ENCODE assay signal across 12 cellular contexts in the genomic region with DNA sequence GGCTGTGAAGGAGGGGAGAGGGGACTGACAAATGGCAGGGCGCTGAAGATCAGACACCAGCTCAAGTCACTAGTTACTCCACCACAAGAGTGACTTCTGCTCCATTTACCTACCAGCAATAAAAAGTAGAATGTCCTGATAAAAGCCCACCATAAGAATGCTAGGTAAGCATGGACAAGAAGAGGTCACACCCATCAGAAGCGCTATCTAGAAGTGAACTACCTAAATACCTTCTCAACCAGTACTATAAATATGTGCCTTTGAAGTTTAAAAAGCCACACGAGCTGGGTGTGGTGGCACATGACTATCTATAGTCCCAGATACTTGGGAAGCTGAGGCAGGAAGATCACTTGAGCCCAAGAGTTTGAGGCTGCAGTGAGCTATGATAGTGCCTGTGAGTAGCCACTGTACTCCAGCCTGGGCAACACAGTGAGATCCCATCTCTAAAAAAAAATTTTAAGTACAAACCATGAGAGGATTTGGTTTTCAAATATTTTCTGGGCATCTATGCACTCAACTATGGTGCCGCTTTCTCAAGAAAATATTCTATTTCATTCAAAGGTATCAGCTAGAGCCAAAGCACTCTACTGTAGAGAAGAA.
DNase-seq lines count a peak whose midpoint lies in the region; ATAC-seq, FAIRE-seq and TF ChIP-seq lines count a peak whose summit lies in the region.
"Had no signal": no experiment of that assay in that cellular context is flagged by ENCODE, and none has a peak within 500 bp of the region (broad histone marks: within the 10 kb centered on the region; RNA-seq: fewer than 3 reads in every experiment).

No MANE protein-coding gene starts in this region.

- CTCF ChIA-PET in HepG2 (lab: Yijun Ruan, JAX; ENCODE audit: low intra/inter-chr PET ratio, low total read pairs), result no interaction called here

- TF ChIP-seq POLR2A in HepG2 (IDR thresholded peaks at IDR 0.05; ENCODE audit: insufficient read depth in 1 of 2, low read depth in 2 of 2, low read length in 2 of 2) (no peak), right lobe of liver (IDR thresholded peaks at IDR 0.05) (no peak)

- BruUV-seq in HepG2 (replicated peaks; lab: Mats Ljungman, UMichigan), result no TSS peak

- no peak for TF ChIP-seq RAD21 in HepG2 (CRISPR knock-in tag; IDR thresholded peaks at IDR 0.05)

- H3K4me2 ChIP-seq in HepG2 (ENCODE audit: low read depth, low read length), result peak overlapping the region; percentile 46

- no peak for FAIRE-seq in HepG2 (lab: Jason Lieb, UNC)

- H3K27me3 ChIP-seq in HepG2 (ENCODE audit: control insufficient read depth in 1 of 2, insufficient read depth in 2 of 2, low read length in 2 of 2), result no peaks in the 10 kb centered on the region
- no peaks in the 10 kb centered on the region for H3K27me3 ChIP-seq in right lobe of liver
- H3K27me3 ChIP-seq in neutrophil, result no peaks in the 10 kb centered on the region

- no peak for TF ChIP-seq EP300 in HepG2 (IDR thresholded peaks at IDR 0.05; ENCODE audit: low read depth in 2 of 2, low read length in 2 of 2)
- no peak for TF ChIP-seq EP300 in HepG2 (CRISPR knock-in tag; IDR thresholded peaks at IDR 0.05; ENCODE audit: borderline replicate concordance)

- peak overlapping the region; percentile 57 for H3K27ac ChIP-seq in HepG2 (ENCODE audit: extremely low read length, insufficient read depth, low read length)
- H3K27ac ChIP-seq in right lobe of liver, result no peak overlapping the region
- H3K27ac ChIP-seq in coronary artery, result peak overlapping the region; percentile 21 to 99
- H3K27ac ChIP-seq in neutrophil, result peak overlapping the region; percentile 19

- peak overlapping the region; percentile 31 for H3K9ac ChIP-seq in HepG2 (ENCODE audit: insufficient read depth, low read depth, low read length)

- 0 out of 2 replicates have a peak, but pooled peaks cover 6% of the 10 kb centered on the region for H4K20me1 ChIP-seq in HepG2 (ENCODE audit: insufficient read depth, low read length)

- peaks cover 94% of the 10 kb centered on the region for H3K79me2 ChIP-seq in HepG2 (ENCODE audit: insufficient read depth, low read length)

- H3K9me3 ChIP-seq in HepG2 (ENCODE audit: low read length) (no peaks in the 10 kb centered on the region), right lobe of liver (no peaks in the 10 kb centered on the region), neutrophil (no peaks in the 10 kb centered on the region)
- H3K9me3 ChIP-seq: HAP-1 had no signal

- POLR2A ChIA-PET in HepG2 (lab: Yijun Ruan, JAX), result interaction anchor here (0.5 to 2.4 kb wide), 6 partner anchors 8 to 74 kb away, joined by 3 to 27 read pairs (median 6); a partner anchor contains a TSS

- TF ChIP-seq CTCF in HepG2 (CRISPR knock-in tag; IDR thresholded peaks at IDR 0.05) (no peak), right lobe of liver (IDR thresholded peaks at IDR 0.05) (no peak), coronary artery (IDR thresholded peaks at IDR 0.05) (no peak), neutrophil (IDR thresholded peaks at IDR 0.05) (no peak)

- no peak overlapping the region for H2AFZ ChIP-seq in HepG2 (ENCODE audit: low read length)

- H3K4me3 ChIP-seq in HepG2 (replicated peaks in 1 of 3; ENCODE audit: insufficient read depth in 1 of 3, low read depth in 2 of 3, low read length in 3 of 3) (no peak overlapping the region; a peak in 1 of 6 replicates), right lobe of liver (no peak overlapping the region), coronary artery (no peak overlapping the region), neutrophil (ENCODE audit: low read depth in 1 of 2, low read length in 1 of 2) (no peak overlapping the region)
- H3K4me3 ChIP-seq: HAP-1 had no signal

- H3K4me1 ChIP-seq in HepG2 (ENCODE audit: insufficient read depth, low read length) (peaks cover 73% of the 10 kb centered on the region), right lobe of liver (peaks cover 0 to 4% (median 0%) of the 10 kb centered on the region in 4 donors), neutrophil (ENCODE audit: control insufficient read depth in 1 of 2, insufficient read depth in 1 of 2, low read depth in 1 of 2, low read length in 1 of 2) (peaks cover 27% of the 10 kb centered on the region in 2 experiments)

- in situ Hi-C loops in HepG2 (cut with HindIII; ENCODE audit: extremely low pct_ligation_motif_present, low pct_unique_long_range_greater_than_20kb), result no loop called here

- H3K36me3 ChIP-seq in HepG2 (replicated peaks in 1 of 2; ENCODE audit: control insufficient read depth in 1 of 2, insufficient read depth in 2 of 2, low read length in 2 of 2) (peaks cover 8 to 24% of the 10 kb centered on the region in 2 experiments; a peak in 4 of 5 replicates), right lobe of liver (peaks cover 0 to 4% (median 0%) of the 10 kb centered on the region in 4 donors), neutrophil (no peaks in the 10 kb centered on the region)
- H3K36me3 ChIP-seq: HAP-1 had no signal

- no peak for DNase-seq in HepG2 (ENCODE audit: low spot score)
- DNase-seq in right lobe of liver, result no peak
- no peak for DNase-seq in coronary artery (ENCODE audit: low spot score)
- no peak for DNase-seq in DMS 273 (lab: John Stamatoyannopoulos, UW; ENCODE audit: unreplicated experiment)
- DNase-seq in middle frontal gyrus (ENCODE audit: extremely low spot score, low spot score), result no peak
- no peak for DNase-seq in GF-D8 (lab: John Stamatoyannopoulos, UW)
- DNase-seq: foreskin melanocyte, natural killer cell, T-helper 2 cell had no signal

- WGBS in HepG2 (ENCODE audit: low lambda C conversion rate), result 92% methylated on average over 4 of the region's 4 CpGs
- 94% methylated on average over 4 of the region's 4 CpGs for WGBS in right lobe of liver (ENCODE audit: insufficient coverage, low coverage, low lambda C conversion rate, missing lambda C conversion rate)

- ATAC-seq in HepG2, result no peak
- ATAC-seq in right lobe of liver, result no peak
- no peak for ATAC-seq in GM18502 (IDR thresholded peaks at IDR 0.05; ENCODE audit: poor library complexity, unreplicated experiment)
- ATAC-seq: natural killer cell had no signal

- intact Hi-C loops in HepG2 (cut with micrococcal nuclease; ENCODE audit: unreplicated experiment), result loop anchor here (10.0 kb wide), 1 partner anchor 46 kb away; no protein-coding TSS in a partner anchor
- intact Hi-C loops in right lobe of liver (cut with DNase I), result no loop called here

TF ChIP-seq in HepG2, 621 proteins besides CTCF, POLR2A, EP300 and RAD21:
- TF ChIP-seq ZNF121 (CRISPR knock-in tag; IDR thresholded peaks at IDR 0.05), result peak; percentile 94
- TF ChIP-seq, protein P1, sequence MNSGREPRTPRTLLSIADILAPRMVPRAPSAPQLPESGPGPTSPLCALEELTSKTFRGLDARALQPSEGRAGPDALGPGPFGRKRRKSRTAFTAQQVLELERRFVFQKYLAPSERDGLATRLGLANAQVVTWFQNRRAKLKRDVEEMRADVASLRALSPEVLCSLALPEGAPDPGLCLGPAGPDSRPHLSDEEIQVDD (CRISPR knock-in tag; IDR thresholded peaks at IDR 0.05; ENCODE audit: borderline replicate concordance), result no peak
TF ChIP-seq in HepG2: peak in this region for 1.

Comparison
In these comparisons a context has a peak if more than half of its experiments do, and no peak if none do; other contexts are left out.
1. H3K27ac ChIP-seq: peak in HepG2 (single experiment), coronary artery (2 of 2) and neutrophil (single experiment); none in right lobe of liver (0 of 3).